Comparison of ENCODE assay signal across 16 cellular contexts in the genomic region with DNA sequence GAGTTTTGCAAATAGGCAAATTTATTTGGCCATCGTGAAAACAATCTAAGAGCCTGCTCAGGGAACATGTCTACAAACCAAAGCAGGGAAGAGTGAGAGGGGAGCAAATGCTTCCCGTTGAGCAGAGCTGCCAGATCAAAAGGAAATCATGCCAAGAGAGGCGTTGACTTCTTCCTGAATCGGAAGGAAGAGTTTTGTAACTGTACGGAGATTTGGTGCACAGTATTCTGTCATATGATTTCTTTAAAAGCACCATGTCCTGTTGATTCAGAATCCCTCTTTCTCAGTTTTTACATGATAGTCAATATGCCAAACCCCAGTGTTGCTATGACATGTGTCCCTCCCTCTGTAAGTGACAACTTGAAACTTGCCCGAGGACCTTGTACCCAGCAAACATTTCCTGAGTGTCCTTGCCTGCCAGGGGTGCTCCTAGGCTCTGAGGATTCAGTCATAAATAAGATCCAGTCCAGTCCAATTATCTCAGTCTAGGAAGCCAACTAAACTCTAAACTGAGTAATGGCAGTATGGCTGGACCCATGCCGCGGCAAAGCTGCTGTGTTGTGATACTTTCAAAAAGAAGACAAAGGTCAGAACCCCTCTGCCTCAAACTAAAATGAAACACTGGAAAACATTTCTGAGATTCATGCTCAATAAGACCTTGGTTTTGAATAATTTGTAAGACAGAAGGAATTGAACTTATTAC.
DNase-seq lines count a peak whose midpoint lies in the region; ATAC-seq and TF ChIP-seq lines count a peak whose summit lies in the region.
"Had no signal": no experiment of that assay in that cellular context is flagged by ENCODE, and none has a peak within 500 bp of the region (broad histone marks: within the 10 kb centered on the region; RNA-seq: fewer than 3 reads in every experiment).

No MANE protein-coding gene starts in this region.

- no peaks in the 10 kb centered on the region for H3K4me1 ChIP-seq in parathyroid adenoma
- peaks cover 0 to 4% of the 10 kb centered on the region in 2 donors for H3K4me1 ChIP-seq in uterus

- TF ChIP-seq CTCF in brain (conservative IDR thresholded peaks at IDR 0.05) (no peak), parathyroid adenoma (IDR thresholded peaks at IDR 0.05) (no peak), uterus (IDR thresholded peaks at IDR 0.05) (no peak)

- H3K27me3 ChIP-seq in parathyroid adenoma (ENCODE audit: control insufficient read depth, insufficient read depth, low read length) (no peaks in the 10 kb centered on the region), uterus (no peaks in the 10 kb centered on the region)
- H3K27me3 ChIP-seq: MG63 had no signal

- H3K9me3 Mint-ChIP-seq in brain = no peaks in the 10 kb centered on the region
- H3K9me3 Mint-ChIP-seq in T-helper 2 cell treated with Interferon-gamma antibody and Interleukin-4, amounts not matched to agents 5 μg/mL and 100 μg/mL, for 36 hours = no peaks in the 10 kb centered on the region
- H3K9me3 Mint-ChIP-seq: stimulated activated memory B cell treated with anti-CD40 and anti-IgM and Interleukin-4, amounts not matched to agents 10 μg/mL and 1 μg/mL and 100 μg/mL, for 72 hours had no signal

- peak; percentile 73 for ATAC-seq in left ventricle myocardium superior
- ATAC-seq: HCT116; stimulated activated memory B cell treated with anti-CD40 and anti-IgM and Interleukin-4, amounts not matched to agents 10 μg/mL and 1 μg/mL and 100 μg/mL, for 72 hours had no signal

- TF ChIP-seq POLR2A in uterus (IDR thresholded peaks at IDR 0.05) = no peak

- intact Hi-C loops in left ventricle myocardium superior (cut with micrococcal nuclease) = no loop called here
- intact Hi-C loops in uterus (cut with DNase I; ENCODE audit: low total_unique reads) = no loop called here

- no peak overlapping the region for H3K9ac ChIP-seq in parathyroid adenoma

- H2AFZ ChIP-seq in parathyroid adenoma = no peak overlapping the region

- H3K4me3 ChIP-seq in parathyroid adenoma (ENCODE audit: low read depth, low read length) (no peak overlapping the region), uterus (no peak overlapping the region)
- H3K4me3 ChIP-seq: MG63 had no signal

- DNase-seq in left ventricle myocardium superior (no peak), uterus (peak; percentile 62 to 65), HuH-7 (ENCODE audit: low spot score) (no peak), mucosa of gallbladder (ENCODE audit: low spot score) (no peak)
- DNase-seq in T-helper 2 cell treated with Interferon-gamma antibody and Interleukin-4, amounts not matched to agents 5 μg/mL and 100 μg/mL, for 36 hours (ENCODE audit: low spot score) = no peak
- DNase-seq: activated CD4-positive, alpha-beta T cell treated with anti-CD3 and anti-CD28 coated beads for 4 hours; activated T-cell treated with anti-CD3 and anti-CD28 coated beads, Interleukin-2, amount 50 U/mL, for 1 hour; amniotic stem cell; effector memory CD4-positive, alpha-beta T cell; MG63; NCI-H226; stimulated activated CD4-positive, alpha-beta T cell treated with anti-CD3 and anti-CD28 coated beads, Interleukin-2, amount 100 ng/mL, for 48 hours had no signal

- H3K4me1 Mint-ChIP-seq in brain = peaks cover 18% of the 10 kb centered on the region
- peaks cover 7% of the 10 kb centered on the region for H3K4me1 Mint-ChIP-seq in T-helper 2 cell treated with Interferon-gamma antibody and Interleukin-4, amounts not matched to agents 5 μg/mL and 100 μg/mL, for 36 hours (ENCODE audit: low read depth)
- H3K4me1 Mint-ChIP-seq: stimulated activated memory B cell treated with anti-CD40 and anti-IgM and Interleukin-4, amounts not matched to agents 10 μg/mL and 1 μg/mL and 100 μg/mL, for 72 hours had no signal

- H3K4me3 Mint-ChIP-seq in brain = peak overlapping the region in 1 of 5 experiments; percentile 22
- H3K4me3 Mint-ChIP-seq in T-helper 2 cell treated with Interferon-gamma antibody and Interleukin-4, amounts not matched to agents 5 μg/mL and 100 μg/mL, for 36 hours = no peak overlapping the region
- H3K4me3 Mint-ChIP-seq: stimulated activated memory B cell treated with anti-CD40 and anti-IgM and Interleukin-4, amounts not matched to agents 10 μg/mL and 1 μg/mL and 100 μg/mL, for 72 hours had no signal

- H3K27me3 Mint-ChIP-seq in brain = no peaks in the 10 kb centered on the region
- H3K27me3 Mint-ChIP-seq in T-helper 2 cell treated with Interferon-gamma antibody and Interleukin-4, amounts not matched to agents 5 μg/mL and 100 μg/mL, for 36 hours (ENCODE audit: low read depth) = peaks cover 5% of the 10 kb centered on the region

- H3K9me3 ChIP-seq in parathyroid adenoma (ENCODE audit: control insufficient read depth, low read length) (no peaks in the 10 kb centered on the region), uterus (no peaks in the 10 kb centered on the region)
- H3K9me3 ChIP-seq: MG63 had no signal

- H3K27ac Mint-ChIP-seq in brain = peak overlapping the region in 3 of 5 experiments; percentile 5 to 49 (median 30)
- no peak overlapping the region for H3K27ac Mint-ChIP-seq in T-helper 2 cell treated with Interferon-gamma antibody and Interleukin-4, amounts not matched to agents 5 μg/mL and 100 μg/mL, for 36 hours
- H3K27ac Mint-ChIP-seq: stimulated activated memory B cell treated with anti-CD40 and anti-IgM and Interleukin-4, amounts not matched to agents 10 μg/mL and 1 μg/mL and 100 μg/mL, for 72 hours had no signal

- H3K36me3 Mint-ChIP-seq in brain = no peaks in the 10 kb centered on the region
- no peaks in the 10 kb centered on the region for H3K36me3 Mint-ChIP-seq in T-helper 2 cell treated with Interferon-gamma antibody and Interleukin-4, amounts not matched to agents 5 μg/mL and 100 μg/mL, for 36 hours (ENCODE audit: low read depth)
- H3K36me3 Mint-ChIP-seq: stimulated activated memory B cell treated with anti-CD40 and anti-IgM and Interleukin-4, amounts not matched to agents 10 μg/mL and 1 μg/mL and 100 μg/mL, for 72 hours had no signal

- H3K36me3 ChIP-seq in parathyroid adenoma (ENCODE audit: control insufficient read depth, insufficient read depth, low read length) = no peaks in the 10 kb centered on the region
- no peaks in the 10 kb centered on the region for H3K36me3 ChIP-seq in uterus
- H3K36me3 ChIP-seq: MG63 had no signal

- no peaks in the 10 kb centered on the region for H3K79me2 ChIP-seq in parathyroid adenoma

- H3K27ac ChIP-seq in parathyroid adenoma (peak overlapping the region; percentile 77), uterus (peak overlapping the region; percentile 58 to 62)

- peak overlapping the region; percentile 33 for H3K4me2 ChIP-seq in parathyroid adenoma (ENCODE audit: low read length)

Comparison
In these comparisons a context has a peak if more than half of its experiments do, and no peak if none do; other contexts are left out.
1. DNase-seq: peak in uterus (2 of 2); none in left ventricle myocardium superior (single experiment), HuH-7 (single experiment), mucosa of gallbladder (single experiment) and T-helper 2 cell treated with Interferon-gamma antibody and Interleukin-4, amounts not matched to agents 5 μg/mL and 100 μg/mL, for 36 hours (single experiment).